31 cellular contexts compared by ENCODE assay signal in the genomic region with DNA sequence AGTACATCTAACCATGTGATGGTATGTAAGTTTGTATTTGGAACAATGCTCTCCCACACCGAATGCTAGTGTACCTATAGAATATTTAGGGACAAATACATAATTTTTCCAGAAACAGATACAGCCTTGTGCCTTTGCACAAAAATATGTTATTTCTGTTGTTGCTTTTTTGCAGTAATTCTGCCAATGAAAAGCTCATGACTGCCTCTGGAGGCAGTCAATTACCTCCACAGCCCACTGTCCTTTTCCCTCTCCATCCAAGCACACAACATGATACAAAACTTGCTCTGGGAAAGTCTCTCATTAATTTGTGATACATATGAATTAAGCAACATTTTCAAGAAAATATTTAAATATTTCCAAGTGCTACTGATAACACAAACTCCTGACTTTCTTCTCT. TPM values are rescaled to one million over a fixed set of nuclear protein-coding genes. Genes with fewer than 3 reads are reported as not detected.
"Had no signal": no experiment of that assay in that cellular context is flagged by ENCODE, and none has a peak within 500 bp of the region (broad histone marks: within the 10 kb centered on the region; RNA-seq: fewer than 3 reads in every experiment).

No MANE protein-coding gene starts in this region.

- H3K4me3 ChIP-seq: body of pancreas, coronary artery, dorsolateral prefrontal cortex, spleen, suprapubic skin, tibial artery, upper lobe of right lung had no signal

- H3K27me3 ChIP-seq: body of pancreas, spleen, suprapubic skin, tibial artery, upper lobe of right lung had no signal

- H3K9me3 ChIP-seq: body of pancreas, spleen, suprapubic skin, tibial artery, upper lobe of right lung had no signal

- H3K36me3 ChIP-seq: spleen, suprapubic skin, tibial artery, upper lobe of right lung had no signal

- H3K9ac ChIP-seq: parathyroid adenoma had no signal

- H3K4me1 Mint-ChIP-seq: activated B cell treated with CpG ODN at 0.5 μM for 24 hours; activated CD8-positive, alpha-beta memory T cell treated with anti-CD3 and anti-CD28 coated beads, Interleukin-2, amount 10 ng/mL, durations not matched to agents 7 days and 5 days; naive thymus-derived CD8-positive, alpha-beta T cell; neural crest cell had no signal

- H3K4me1 ChIP-seq: body of pancreas, parathyroid adenoma, spleen, suprapubic skin, tibial artery, upper lobe of right lung had no signal

- ATAC-seq: activated CD8-positive, alpha-beta memory T cell treated with anti-CD3 and anti-CD28 coated beads, Interleukin-2, amount 10 ng/mL, durations not matched to agents 7 days and 5 days; activated CD8-positive, alpha-beta T cell treated with anti-CD3 and anti-CD28 coated beads, Interleukin-2, amount 10 ng/mL, durations not matched to agents 7 days and 5 days; activated T-cell treated with anti-CD3 and anti-CD28 coated beads, Interleukin-2, amount 50 U/mL, for 72 hours; body of pancreas; esophagus mucosa; naive thymus-derived CD8-positive, alpha-beta T cell; right cardiac atrium; T-helper 17 cell; upper lobe of right lung had no signal

- H3K36me3 Mint-ChIP-seq: activated CD8-positive, alpha-beta memory T cell treated with anti-CD3 and anti-CD28 coated beads, Interleukin-2, amount 10 ng/mL, durations not matched to agents 7 days and 5 days; activated naive CD8-positive, alpha-beta T cell; naive thymus-derived CD8-positive, alpha-beta T cell had no signal

- H3K27ac Mint-ChIP-seq: activated B cell treated with CpG ODN at 0.5 μM for 24 hours; activated CD8-positive, alpha-beta memory T cell treated with anti-CD3 and anti-CD28 coated beads, Interleukin-2, amount 10 ng/mL, durations not matched to agents 7 days and 5 days; activated CD8-positive, alpha-beta T cell treated with anti-CD3 and anti-CD28 coated beads, Interleukin-2, amount 10 ng/mL, durations not matched to agents 7 days and 5 days; activated naive CD8-positive, alpha-beta T cell; activated T-cell treated with anti-CD3 and anti-CD28 coated beads, Interleukin-2, amount 50 U/mL, for 72 hours; naive thymus-derived CD8-positive, alpha-beta T cell; T-helper 17 cell had no signal

- DNase-seq: activated B cell treated with CpG ODN at 0.5 μM for 24 hours; activated CD8-positive, alpha-beta memory T cell treated with anti-CD3 and anti-CD28 coated beads, Interleukin-2, amount 10 ng/mL, durations not matched to agents 7 days and 5 days; activated CD8-positive, alpha-beta T cell treated with anti-CD3 and anti-CD28 coated beads, Interleukin-2, amount 10 ng/mL, durations not matched to agents 7 days and 5 days; activated naive CD4-positive, alpha-beta T cell; activated T-cell treated with anti-CD3 and anti-CD28 coated beads, Interleukin-2, amount 50 U/mL, for 72 hours; aorta; body of pancreas; cerebellar nuclear complex; dorsolateral prefrontal cortex; effector memory CD4-positive, alpha-beta T cell; foreskin fibroblast; head of caudate nucleus; hypothalamus; naive thymus-derived CD8-positive, alpha-beta T cell; occipital lobe; right cardiac atrium; spleen; stimulated activated naive CD4-positive, alpha-beta T cell; T-helper 17 cell; T1000; tibial artery; upper lobe of right lung had no signal

- H3K79me2 ChIP-seq: parathyroid adenoma had no signal

- H3K27ac ChIP-seq: body of pancreas, coronary artery, dorsolateral prefrontal cortex, parathyroid adenoma, spleen, suprapubic skin, tibial artery, upper lobe of right lung had no signal

- H3K4me3 Mint-ChIP-seq: activated B cell treated with CpG ODN at 0.5 μM for 24 hours; activated CD8-positive, alpha-beta memory T cell treated with anti-CD3 and anti-CD28 coated beads, Interleukin-2, amount 10 ng/mL, durations not matched to agents 7 days and 5 days; activated CD8-positive, alpha-beta T cell treated with anti-CD3 and anti-CD28 coated beads, Interleukin-2, amount 10 ng/mL, durations not matched to agents 7 days and 5 days; activated naive CD8-positive, alpha-beta T cell; activated T-cell treated with anti-CD3 and anti-CD28 coated beads, Interleukin-2, amount 50 U/mL, for 72 hours; naive thymus-derived CD8-positive, alpha-beta T cell; neural crest cell; T-helper 17 cell had no signal

- H2AFZ ChIP-seq: parathyroid adenoma had no signal

- H3K9me3 Mint-ChIP-seq: activated B cell treated with CpG ODN at 0.5 μM for 24 hours; activated T-cell treated with anti-CD3 and anti-CD28 coated beads, Interleukin-2, amount 50 U/mL, for 72 hours; naive thymus-derived CD8-positive, alpha-beta T cell; neural crest cell had no signal

RNA-seq across cellular contexts. Expression of a gene that starts 3.6 kb away (rescaled TPM):
- total RNA-seq: activated B cell treated with CpG ODN at 0.5 μM for 24 hours; activated CD8-positive, alpha-beta memory T cell treated with anti-CD3 and anti-CD28 coated beads, Interleukin-2, amount 10 ng/mL, durations not matched to agents 7 days and 5 days; activated CD8-positive, alpha-beta T cell treated with anti-CD3 and anti-CD28 coated beads, Interleukin-2, amount 10 ng/mL, durations not matched to agents 7 days and 5 days; activated T-cell treated with anti-CD3 and anti-CD28 coated beads, Interleukin-2, amount 50 U/mL, for 72 hours; aorta; body of pancreas; dorsolateral prefrontal cortex; esophagus mucosa; kidney epithelial cell; lower leg skin; naive thymus-derived CD8-positive, alpha-beta T cell; neural crest cell; occipital lobe; right cardiac atrium; spleen; suprapubic skin; T-helper 17 cell; upper lobe of right lung had no signal
- polyA plus RNA-seq: adipose tissue; aorta; naive thymus-derived CD8-positive, alpha-beta T cell; right cardiac atrium; spleen had no signal

RNA-seq across cellular contexts. Expression of a gene that starts 11.4 kb away (rescaled TPM):
- total RNA-seq: activated B cell treated with CpG ODN at 0.5 μM for 24 hours; activated CD8-positive, alpha-beta memory T cell treated with anti-CD3 and anti-CD28 coated beads, Interleukin-2, amount 10 ng/mL, durations not matched to agents 7 days and 5 days; activated CD8-positive, alpha-beta T cell treated with anti-CD3 and anti-CD28 coated beads, Interleukin-2, amount 10 ng/mL, durations not matched to agents 7 days and 5 days; activated T-cell treated with anti-CD3 and anti-CD28 coated beads, Interleukin-2, amount 50 U/mL, for 72 hours; body of pancreas; esophagus mucosa; kidney epithelial cell; lower leg skin; naive thymus-derived CD8-positive, alpha-beta T cell; neural crest cell; occipital lobe; right cardiac atrium; suprapubic skin; T-helper 17 cell; upper lobe of right lung had no signal
- polyA plus RNA-seq: adipose tissue; aorta; naive thymus-derived CD8-positive, alpha-beta T cell; right cardiac atrium; spleen had no signal

RNA-seq across cellular contexts. Expression of a gene that starts 30.8 kb away (rescaled TPM):
- total RNA-seq: activated B cell treated with CpG ODN at 0.5 μM for 24 hours; activated CD8-positive, alpha-beta memory T cell treated with anti-CD3 and anti-CD28 coated beads, Interleukin-2, amount 10 ng/mL, durations not matched to agents 7 days and 5 days; activated CD8-positive, alpha-beta T cell treated with anti-CD3 and anti-CD28 coated beads, Interleukin-2, amount 10 ng/mL, durations not matched to agents 7 days and 5 days; activated T-cell treated with anti-CD3 and anti-CD28 coated beads, Interleukin-2, amount 50 U/mL, for 72 hours; aorta; body of pancreas; esophagus mucosa; kidney epithelial cell; lower leg skin; naive thymus-derived CD8-positive, alpha-beta T cell; neural crest cell; occipital lobe; right cardiac atrium; spleen; suprapubic skin; T-helper 17 cell; upper lobe of right lung had no signal
- polyA plus RNA-seq: adipose tissue; naive thymus-derived CD8-positive, alpha-beta T cell; right cardiac atrium; spleen had no signal

RNA-seq across cellular contexts. Expression of a gene that starts 35.8 kb away (rescaled TPM):
- total RNA-seq: activated B cell treated with CpG ODN at 0.5 μM for 24 hours; activated CD8-positive, alpha-beta memory T cell treated with anti-CD3 and anti-CD28 coated beads, Interleukin-2, amount 10 ng/mL, durations not matched to agents 7 days and 5 days; activated CD8-positive, alpha-beta T cell treated with anti-CD3 and anti-CD28 coated beads, Interleukin-2, amount 10 ng/mL, durations not matched to agents 7 days and 5 days; activated T-cell treated with anti-CD3 and anti-CD28 coated beads, Interleukin-2, amount 50 U/mL, for 72 hours; aorta; body of pancreas; esophagus mucosa; kidney epithelial cell; lower leg skin; naive thymus-derived CD8-positive, alpha-beta T cell; neural crest cell; occipital lobe; right cardiac atrium; spleen; suprapubic skin; T-helper 17 cell; upper lobe of right lung had no signal
- polyA plus RNA-seq: adipose tissue; aorta; naive thymus-derived CD8-positive, alpha-beta T cell; right cardiac atrium; spleen had no signal

RNA-seq across cellular contexts. Expression of a gene that starts 57.0 kb away (rescaled TPM):
- total RNA-seq: activated CD8-positive, alpha-beta T cell treated with anti-CD3 and anti-CD28 coated beads, Interleukin-2, amount 10 ng/mL, durations not matched to agents 7 days and 5 days; activated T-cell treated with anti-CD3 and anti-CD28 coated beads, Interleukin-2, amount 50 U/mL, for 72 hours; esophagus mucosa; kidney epithelial cell; neural crest cell; occipital lobe had no signal
- polyA plus RNA-seq: adipose tissue; aorta; naive thymus-derived CD8-positive, alpha-beta T cell; spleen had no signal
